ENCODE assay signal across 22 cellular contexts in genomic region chr4:169634975-169635374, GRCh38. TPM values are rescaled to one million over a fixed set of nuclear protein-coding genes. Genes with fewer than 3 reads are reported as not detected.
A peak's percentile ranks its signal among the peaks of the same experiment; 100 is the strongest.
DNase-seq lines count a peak whose midpoint lies in the region; ATAC-seq, FAIRE-seq and TF ChIP-seq lines count a peak whose summit lies in the region.
"Had no signal": no experiment of that assay in that cellular context is flagged by ENCODE, and none has a peak within 500 bp of the region (broad histone marks: within the 10 kb centered on the region; RNA-seq: fewer than 3 reads in every experiment).

No MANE protein-coding gene starts in this region.

- TF ChIP-seq EP300 in K562 (IDR thresholded peaks at IDR 0.05; ENCODE audit: low read length) = no peak

- no peaks in the 10 kb centered on the region for H3K9me3 Mint-ChIP-seq in Caco-2 (ENCODE audit: unreplicated experiment)
- no peaks in the 10 kb centered on the region for H3K9me3 Mint-ChIP-seq in stimulated activated naive B cell treated with anti-CD40 and anti-IgM and Interleukin-4, amounts not matched to agents 10 μg/mL and 1 μg/mL and 100 μg/mL, for 72 hours
- H3K9me3 Mint-ChIP-seq: activated naive CD8-positive, alpha-beta T cell treated with anti-CD3 and anti-CD28 coated beads for 36 hours; CD4-positive, alpha-beta memory T cell had no signal

- H3K4me2 ChIP-seq in K562 (ENCODE audit: insufficient read depth, low read length) = no peak overlapping the region

- H3K4me3 ChIP-seq in Caco-2 (ENCODE audit: low read depth, low read length) (no peak overlapping the region), K562 (no peak overlapping the region), lung (no peak overlapping the region)
- H3K4me3 ChIP-seq: dorsolateral prefrontal cortex had no signal

- H3K27ac ChIP-seq in K562 (ENCODE audit: extremely low read depth, low read depth, low read length) = peak overlapping the region; percentile 33; the same call in 1 of the 3 replicates
- H3K27ac ChIP-seq in lung (ENCODE audit: low read depth in 1 of 2, low read length in 1 of 2) = no peak overlapping the region
- H3K27ac ChIP-seq: brain microvascular endothelial cell, dorsolateral prefrontal cortex, WERI-Rb-1 had no signal

- H2AFZ ChIP-seq in K562 (ENCODE audit: low read depth, low read length) = no peak overlapping the region

- H3K36me3 Mint-ChIP-seq in Caco-2 (ENCODE audit: insufficient read depth, unreplicated experiment) = peaks cover 4% of the 10 kb centered on the region
- H3K36me3 Mint-ChIP-seq in stimulated activated naive B cell treated with anti-CD40 and anti-IgM and Interleukin-4, amounts not matched to agents 10 μg/mL and 1 μg/mL and 100 μg/mL, for 72 hours = peaks cover 22 to 43% of the 10 kb centered on the region in 2 donors

- ATAC-seq in K562 (peak; percentile 69), lung (ENCODE audit: insufficient read depth, low FRiP score) (peak; percentile 41), GM21423 (IDR thresholded peaks at IDR 0.05; ENCODE audit: unreplicated experiment) (no peak)
- ATAC-seq in stimulated activated naive B cell treated with anti-CD40 and anti-IgM and Interleukin-4, amounts not matched to agents 10 μg/mL and 1 μg/mL and 100 μg/mL, for 72 hours (replicated peaks) = no peak
- ATAC-seq: Panc1 had no signal

- 59% methylated on average over 1 of the region's 1 CpG for WGBS in K562 (ENCODE audit: insufficient coverage, low coverage, missing lambda C conversion rate)
- WGBS in lung, 2 donors = 76 to 89% methylated on average over 1 of the region's 1 CpG

- no peaks in the 10 kb centered on the region for H3K9me3 ChIP-seq in Caco-2
- no peaks in the 10 kb centered on the region for H3K9me3 ChIP-seq in K562 (replicated peaks; ENCODE audit: control insufficient read depth, insufficient read depth, low read depth, low read length)
- H3K9me3 ChIP-seq in lung (ENCODE audit: control insufficient read depth in 2 of 2, insufficient read depth in 1 of 2, low read length in 1 of 2) = no peaks in the 10 kb centered on the region

- no peaks in the 10 kb centered on the region for H3K27me3 Mint-ChIP-seq in Caco-2 (ENCODE audit: insufficient read depth, unreplicated experiment)
- no peaks in the 10 kb centered on the region for H3K27me3 Mint-ChIP-seq in stimulated activated naive B cell treated with anti-CD40 and anti-IgM and Interleukin-4, amounts not matched to agents 10 μg/mL and 1 μg/mL and 100 μg/mL, for 72 hours
- H3K27me3 Mint-ChIP-seq: activated naive CD8-positive, alpha-beta T cell treated with anti-CD3 and anti-CD28 coated beads for 36 hours; CD4-positive, alpha-beta memory T cell had no signal

- no peak overlapping the region for H3K9ac ChIP-seq in K562 (ENCODE audit: insufficient read depth in 1 of 2, low read depth in 2 of 2, low read length in 2 of 2)

- H3K36me3 ChIP-seq in Caco-2 (ENCODE audit: control insufficient read depth, insufficient read depth, low read length) (no peaks in the 10 kb centered on the region), K562 (ENCODE audit: control insufficient read depth, insufficient read depth, low read length) (peaks cover 40% of the 10 kb centered on the region; the same call in 1 of the 3 replicates), lung (ENCODE audit: control insufficient read depth in 2 of 2, insufficient read depth in 2 of 2, low read length in 2 of 2) (peaks cover 3 to 4% of the 10 kb centered on the region in 2 donors)

- TF ChIP-seq RAD21 in K562 (CRISPR knock-in tag; conservative IDR thresholded peaks at IDR 0.05 in 1 of 2, IDR thresholded peaks at IDR 0.05 in 1 of 2) = no peak

- no peak overlapping the region for H3K27ac Mint-ChIP-seq in Caco-2 (ENCODE audit: unreplicated experiment)
- H3K27ac Mint-ChIP-seq in stimulated activated naive B cell treated with anti-CD40 and anti-IgM and Interleukin-4, amounts not matched to agents 10 μg/mL and 1 μg/mL and 100 μg/mL, for 72 hours = no peak overlapping the region
- H3K27ac Mint-ChIP-seq: activated naive CD8-positive, alpha-beta T cell treated with anti-CD3 and anti-CD28 coated beads for 36 hours had no signal

- FAIRE-seq in K562 (lab: Jason Lieb, UNC) (no peak), H54 (lab: Jason Lieb, UNC) (no peak)
- FAIRE-seq: keratinocyte had no signal

- intact Hi-C loops in Caco-2 (cut with micrococcal nuclease; ENCODE audit: unreplicated experiment) (loop anchor here (1.0 to 2.0 kb wide), 3 partner anchors 10 to 25 kb away; partner anchors contain the start of gene CLCN3), K562 (cut with micrococcal nuclease) (no loop called here)

- CTCF ChIA-PET in Caco-2 (lab: Charles Lee) (interaction anchor here (0.6 kb wide), 1 partner anchor 493 kb away, joined by 3 read pairs; no protein-coding TSS in a partner anchor), K562 (lab: Yijun Ruan, JAX; ENCODE audit: low intra/inter-chr PET ratio) (no interaction called here)

- DNase-seq in Caco-2 (peak in 1 of 2 experiments; percentile 67), HPDE6-E6E7 (ENCODE audit: extremely low spot score) (peak; percentile 23), K562 (ENCODE audit: extremely low read depth in 1 of 4, low spot score in 3 of 4) (no peak), lung (ENCODE audit: low spot score) (no peak), GM03348 (ENCODE audit: low spot score) (no peak), H54 (ENCODE audit: insufficient read length, low spot score) (no peak)
- DNase-seq in stimulated activated naive B cell treated with anti-CD40 and anti-IgM and Interleukin-4, amounts not matched to agents 10 μg/mL and 1 μg/mL and 100 μg/mL, for 72 hours = no peak
- DNase-seq: activated CD4-positive, alpha-beta T cell treated with anti-CD3 and anti-CD28 coated beads, Interleukin-2, amount 50 U/mL, for 48 hours; activated naive CD8-positive, alpha-beta T cell treated with anti-CD3 and anti-CD28 coated beads for 36 hours; activated T-cell treated with anti-CD3 and anti-CD28 coated beads, Interleukin-2, amount 50 U/mL, for 1 hour; brain microvascular endothelial cell; CD4-positive, alpha-beta memory T cell; dorsolateral prefrontal cortex; IMR-90; NCI-H2029 treated with DMSO at 0.1 percent for 48 hours; NCI-H526 treated with DMSO at 0.1 percent for 48 hours; nucleus accumbens; stimulated activated CD4-positive, alpha-beta T cell treated with anti-CD3 and anti-CD28 coated beads, Interleukin-2, amount 100 ng/mL, for 48 hours; WERI-Rb-1 had no signal

- H3K4me3 Mint-ChIP-seq in Caco-2 (ENCODE audit: unreplicated experiment) = peak overlapping the region; percentile 12
- no peak overlapping the region for H3K4me3 Mint-ChIP-seq in stimulated activated naive B cell treated with anti-CD40 and anti-IgM and Interleukin-4, amounts not matched to agents 10 μg/mL and 1 μg/mL and 100 μg/mL, for 72 hours
- H3K4me3 Mint-ChIP-seq: activated naive CD8-positive, alpha-beta T cell treated with anti-CD3 and anti-CD28 coated beads for 36 hours; CD4-positive, alpha-beta memory T cell had no signal

- no peaks in the 10 kb centered on the region for H4K20me1 ChIP-seq in K562 (replicated peaks; ENCODE audit: control insufficient read depth, insufficient read depth, low read length)

- peaks cover 11% of the 10 kb centered on the region for H3K4me1 Mint-ChIP-seq in Caco-2 (ENCODE audit: low read depth, unreplicated experiment)
- peaks cover 4 to 15% of the 10 kb centered on the region in 2 donors for H3K4me1 Mint-ChIP-seq in stimulated activated naive B cell treated with anti-CD40 and anti-IgM and Interleukin-4, amounts not matched to agents 10 μg/mL and 1 μg/mL and 100 μg/mL, for 72 hours

- BruUV-seq in Caco-2 (replicated peaks; lab: Mats Ljungman, UMichigan) (no TSS peak), K562 (replicated peaks; lab: Mats Ljungman, UMichigan) (no TSS peak)

- TF ChIP-seq POLR2A in K562 (conservative IDR thresholded peaks at IDR 0.05) = no peak
- TF ChIP-seq POLR2A in H54 (IDR thresholded peaks at IDR 0.05; ENCODE audit: low read depth, low read length) = no peak

- in situ Hi-C loops in K562 (cut with MboI) = no loop called here

- peaks cover 45% of the 10 kb centered on the region for H3K79me2 ChIP-seq in K562 (ENCODE audit: control insufficient read depth, insufficient read depth, low read length)

- no peaks in the 10 kb centered on the region for H3K9me1 ChIP-seq in K562 (ENCODE audit: control insufficient read depth, insufficient read depth, low read length)

- H3K4me1 ChIP-seq in Caco-2 (peaks cover 16% of the 10 kb centered on the region), K562 (replicated peaks in 1 of 2; ENCODE audit: control insufficient read depth in 2 of 2, insufficient read depth in 2 of 2, low read length in 2 of 2) (peaks cover 0 to 4% of the 10 kb centered on the region in 2 experiments; a peak in 2 of 5 replicates), lung (ENCODE audit: control insufficient read depth in 2 of 2, insufficient read depth in 2 of 2, low read length in 2 of 2) (peaks cover 0 to 4% of the 10 kb centered on the region in 2 donors)

- TF ChIP-seq CTCF in Caco-2 (IDR thresholded peaks at IDR 0.05; ENCODE audit: insufficient read depth in 1 of 2, low read depth in 1 of 2, low read length in 1 of 2, severe bottlenecking in 1 of 2, unreplicated experiment in 1 of 2) (no peak), K562 (IDR thresholded peaks at IDR 0.05 in 2 of 3, conservative IDR thresholded peaks at IDR 0.05 in 1 of 3; ENCODE audit: insufficient read depth in 2 of 3, low read depth in 1 of 3, low read length in 3 of 3) (no peak), lung (IDR thresholded peaks at IDR 0.05; ENCODE audit: control extremely low read depth, extremely low read depth) (no peak)

- no peaks in the 10 kb centered on the region for H3K27me3 ChIP-seq in Caco-2 (replicated peaks; ENCODE audit: control insufficient read depth, insufficient read depth, low read length)
- H3K27me3 ChIP-seq in K562 (ENCODE audit: control insufficient read depth in 2 of 2, insufficient read depth in 2 of 2, low read length in 2 of 2) = no peaks in the 10 kb centered on the region
- no peaks in the 10 kb centered on the region for H3K27me3 ChIP-seq in lung (ENCODE audit: control insufficient read depth, insufficient read depth)
- H3K27me3 ChIP-seq: brain microvascular endothelial cell, dorsolateral prefrontal cortex had no signal

- POLR2A ChIA-PET in Caco-2 (lab: Charles Lee) = no interaction called here
- POLR2A ChIA-PET in K562 (lab: Yijun Ruan, JAX) = interaction anchor here (0.6 to 1.4 kb wide), 4 partner anchors 9 to 25 kb away, joined by 3 to 5 read pairs (median 4); no protein-coding TSS in a partner anchor

RNA-seq across cellular contexts. Expression of gene CLCN3, which starts 14.6 kb away (rescaled TPM):
- total RNA-seq in Caco-2 (2022) (36.4 and 42.1 TPM in 2 replicates), K562 (2014; rRNA removed) (28.0 and 28.4 TPM in 2 replicates), K562 (2014; rRNA removed; fragmentation: Illumina TruSeq; extraction: Trizol) (48.1 and 60.1 TPM in 2 replicates), K562 (2015; rRNA removed; fragmentation: Illumina TruSeq; extraction: Trizol) (38.2 and 38.5 TPM in 2 replicates), K562 (2021) (44.8 and 46.3 TPM in 2 replicates), lung (10 to 100 TPM; 39.1 to 59.6 TPM)
- total RNA-seq in K562 (2011; cell fraction: chromatin; rRNA removed; ENCODE audit: low replicate concordance) = 50.5 and 176 TPM in 2 replicates
- 36.2 and 41.2 TPM in 2 replicates for total RNA-seq in K562 (2011; cell fraction: nucleolus; rRNA removed)
- 79.1 and 117 TPM in 2 replicates for total RNA-seq in K562 (2011; cell fraction: nucleoplasm; rRNA removed)
- polyA plus RNA-seq in K562 (2011; rRNA removed) (46.9 and 60.6 TPM in 2 replicates), K562 (2014; fragmentation: Illumina TruSeq; extraction: Trizol) (35.1 and 43.6 TPM in 2 replicates), K562 (2014; fragmentation: Nextera tagmentation; extraction: Ambion mirVana) (10 to 100 TPM; 12.7 to 22.8 TPM), K562 (2014; rRNA removed) (30.8 and 35.5 TPM in 2 replicates), lung (10 to 100 TPM; 11.0 to 16.1 TPM)
- 18.1 and 24.5 TPM in 2 replicates for polyA plus RNA-seq in K562 (2011; cell fraction: cytosol; rRNA removed)
- polyA plus RNA-seq in K562 (2011; cell fraction: nucleus; rRNA removed) = 15.1 and 21.3 TPM in 2 replicates
- polyA plus RNA-seq in K562 (2012) = 28.2 and 30.6 TPM in 2 replicates
- polyA minus RNA-seq in K562 (2011; rRNA and poly(A)+ RNA removed) = 169 and 177 TPM in 2 replicates
- 28.0 and 38.7 TPM in 2 replicates for polyA minus RNA-seq in K562 (2011; cell fraction: cytosol; rRNA and poly(A)+ RNA removed)
- 23.8 and 47.7 TPM in 2 replicates for polyA minus RNA-seq in K562 (2011; cell fraction: nucleus; rRNA and poly(A)+ RNA removed)

RNA-seq across cellular contexts. Expression of gene NEK1, which starts 22.6 kb away (rescaled TPM):
- 8.2 and 8.7 TPM in 2 replicates for total RNA-seq in Caco-2 (2022)
- 29.0 and 61.5 TPM in 2 replicates for total RNA-seq in K562 (2011; cell fraction: chromatin; rRNA removed; ENCODE audit: low replicate concordance)
- total RNA-seq in K562 (2011; cell fraction: nucleolus; rRNA removed) = 20.3 and 30.8 TPM in 2 replicates
- total RNA-seq in K562 (2011; cell fraction: nucleoplasm; rRNA removed) = 35.7 and 51.3 TPM in 2 replicates
- total RNA-seq in K562 (2014; rRNA removed) = 7.1 and 8.3 TPM in 2 replicates
- 10.7 and 11.9 TPM in 2 replicates for total RNA-seq in K562 (2014; rRNA removed; fragmentation: Illumina TruSeq; extraction: Trizol)
- total RNA-seq in K562 (2015; rRNA removed; fragmentation: Illumina TruSeq; extraction: Trizol) = 9.2 and 10.3 TPM in 2 replicates
- 15.7 and 18.2 TPM in 2 replicates for total RNA-seq in K562 (2021)
- 12.0 and 12.7 TPM in 2 replicates for polyA plus RNA-seq in K562 (2011; rRNA removed)
- polyA plus RNA-seq in K562 (2011; cell fraction: cytosol; rRNA removed) = 3.3 and 5.6 TPM in 2 replicates
- polyA plus RNA-seq in K562 (2011; cell fraction: nucleus; rRNA removed) = 10.7 and 12.7 TPM in 2 replicates
- polyA plus RNA-seq in K562 (2012) = 8.9 and 13.0 TPM in 2 replicates
- 13.5 and 15.2 TPM in 2 replicates for polyA plus RNA-seq in K562 (2014; fragmentation: Illumina TruSeq; extraction: Trizol)
- 1 to 10 TPM; 6.2 to 9.0 TPM for polyA plus RNA-seq in K562 (2014; fragmentation: Nextera tagmentation; extraction: Ambion mirVana)
- polyA plus RNA-seq in K562 (2014; rRNA removed) = 9.8 and 11.2 TPM in 2 replicates
- 21.3 and 22.2 TPM in 2 replicates for polyA minus RNA-seq in K562 (2011; rRNA and poly(A)+ RNA removed)
- polyA minus RNA-seq in K562 (2011; cell fraction: cytosol; rRNA and poly(A)+ RNA removed) = 4.9 and 10.8 TPM in 2 replicates
- 27.1 and 36.1 TPM in 2 replicates for polyA minus RNA-seq in K562 (2011; cell fraction: nucleus; rRNA and poly(A)+ RNA removed)
- total RNA-seq in lung = 10 to 100 TPM; 14.7 to 32.9 TPM
- polyA plus RNA-seq in lung = 1 to 10 TPM; 3.6 to 3.9 TPM

Comparison
In these comparisons a context has a peak if more than half of its experiments do, and no peak if none do; other contexts are left out.
1. ATAC-seq: peak in K562 (single experiment) and lung (single experiment); none in GM21423 (single experiment) and stimulated activated naive B cell treated with anti-CD40 and anti-IgM and Interleukin-4, amounts not matched to agents 10 μg/mL and 1 μg/mL and 100 μg/mL, for 72 hours (0 of 2).